ENCODE assay signal across 2 cellular contexts in the genomic region with DNA sequence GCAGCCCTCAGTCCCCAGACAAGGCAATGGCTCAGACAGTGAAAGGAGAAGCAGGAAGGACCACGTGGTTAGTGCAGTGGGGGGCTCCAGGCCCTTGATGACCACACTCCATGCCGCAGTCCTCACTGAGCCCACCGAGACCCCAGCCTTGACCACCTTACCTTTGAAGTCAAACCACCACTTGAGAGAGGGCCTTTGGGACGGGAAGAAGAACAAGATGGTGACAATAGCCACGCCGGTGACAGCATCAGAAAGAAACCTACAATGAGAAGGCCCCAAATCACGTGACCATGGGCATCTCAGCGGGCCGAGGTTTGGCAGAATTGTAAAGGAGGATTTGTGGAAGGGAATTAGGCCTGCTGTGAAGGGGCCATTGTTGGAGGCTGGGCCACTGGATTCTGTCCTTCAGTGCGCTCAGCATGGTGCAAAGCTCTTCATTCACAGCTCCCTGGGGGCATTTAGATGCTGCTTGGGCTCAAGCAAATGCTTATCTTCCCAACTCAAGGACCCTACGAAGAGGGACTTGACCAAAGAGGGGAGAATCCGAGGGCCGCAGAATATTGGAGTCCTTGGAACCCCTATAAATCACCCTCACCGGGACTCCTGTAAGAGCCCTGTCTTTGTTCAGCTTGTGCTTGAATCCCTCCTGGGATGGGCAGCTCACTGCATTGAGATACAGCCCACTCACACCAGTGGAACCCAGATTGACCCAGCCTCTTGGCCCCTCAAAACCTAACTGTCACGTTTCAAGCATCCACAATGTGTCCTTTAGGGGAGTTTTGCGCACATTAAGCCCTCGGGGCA.
TF ChIP-seq lines count a peak whose summit lies in the region.

No MANE protein-coding gene starts in this region.

TF ChIP-seq in IMR-90, 13 proteins besides CTCF, POLR2A, EP300 and RAD21:
- TF ChIP-seq MAFK (IDR thresholded peaks at IDR 0.05; ENCODE audit: low read depth, low read length) = no peak
- TF ChIP-seq FOS (IDR thresholded peaks at IDR 0.05; ENCODE audit: low read depth, low read length) = no peak
- no peak for TF ChIP-seq CEBPB (IDR thresholded peaks at IDR 0.05; ENCODE audit: low read depth, low read length)
- TF ChIP-seq RFX5 (IDR thresholded peaks at IDR 0.05; ENCODE audit: low read depth, low read length) = no peak
- no peak for TF ChIP-seq MXI1 (IDR thresholded peaks at IDR 0.05; ENCODE audit: borderline replicate concordance, low read depth, low read length)
- TF ChIP-seq MAZ (IDR thresholded peaks at IDR 0.05; ENCODE audit: borderline replicate concordance, low read depth, low read length) = no peak
- TF ChIP-seq, protein P1, sequence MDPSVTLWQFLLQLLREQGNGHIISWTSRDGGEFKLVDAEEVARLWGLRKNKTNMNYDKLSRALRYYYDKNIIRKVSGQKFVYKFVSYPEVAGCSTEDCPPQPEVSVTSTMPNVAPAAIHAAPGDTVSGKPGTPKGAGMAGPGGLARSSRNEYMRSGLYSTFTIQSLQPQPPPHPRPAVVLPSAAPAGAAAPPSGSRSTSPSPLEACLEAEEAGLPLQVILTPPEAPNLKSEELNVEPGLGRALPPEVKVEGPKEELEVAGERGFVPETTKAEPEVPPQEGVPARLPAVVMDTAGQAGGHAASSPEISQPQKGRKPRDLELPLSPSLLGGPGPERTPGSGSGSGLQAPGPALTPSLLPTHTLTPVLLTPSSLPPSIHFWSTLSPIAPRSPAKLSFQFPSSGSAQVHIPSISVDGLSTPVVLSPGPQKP (IDR thresholded peaks at IDR 0.05; ENCODE audit: borderline replicate concordance, low read depth, low read length) = no peak
- TF ChIP-seq CHD1 (IDR thresholded peaks at IDR 0.05; ENCODE audit: low read depth, low read length) = no peak
- no peak for TF ChIP-seq NFE2L2 (IDR thresholded peaks at IDR 0.05; ENCODE audit: low read depth, low read length)
- no peak for TF ChIP-seq BHLHE40 (IDR thresholded peaks at IDR 0.05; ENCODE audit: low read depth, low read length)
- no peak for TF ChIP-seq SMC3 (IDR thresholded peaks at IDR 0.05; ENCODE audit: low read depth, low read length)
- TF ChIP-seq, protein P2, sequence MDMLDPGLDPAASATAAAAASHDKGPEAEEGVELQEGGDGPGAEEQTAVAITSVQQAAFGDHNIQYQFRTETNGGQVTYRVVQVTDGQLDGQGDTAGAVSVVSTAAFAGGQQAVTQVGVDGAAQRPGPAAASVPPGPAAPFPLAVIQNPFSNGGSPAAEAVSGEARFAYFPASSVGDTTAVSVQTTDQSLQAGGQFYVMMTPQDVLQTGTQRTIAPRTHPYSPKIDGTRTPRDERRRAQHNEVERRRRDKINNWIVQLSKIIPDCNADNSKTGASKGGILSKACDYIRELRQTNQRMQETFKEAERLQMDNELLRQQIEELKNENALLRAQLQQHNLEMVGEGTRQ (IDR thresholded peaks at IDR 0.05; ENCODE audit: low read depth, low read length) = no peak

TF ChIP-seq in GM12878, 131 proteins besides CTCF, POLR2A, EP300 and RAD21:
- no peak for TF ChIP-seq KLF5 (IDR thresholded peaks at IDR 0.05; ENCODE audit: partially characterized antibody)
- TF ChIP-seq ASH2L (IDR thresholded peaks at IDR 0.05; ENCODE audit: borderline replicate concordance, low read depth) = no peak
- TF ChIP-seq FOXK2 (IDR thresholded peaks at IDR 0.05) = no peak
- TF ChIP-seq RAD51 (IDR thresholded peaks at IDR 0.05) = peak; percentile 62; the same call in 1 of the 2 replicates
- TF ChIP-seq NFXL1 (IDR thresholded peaks at IDR 0.05; ENCODE audit: borderline replicate concordance) = no peak
- TF ChIP-seq ESRRA (IDR thresholded peaks at IDR 0.05; ENCODE audit: low read length) = no peak
- TF ChIP-seq, protein P3, sequence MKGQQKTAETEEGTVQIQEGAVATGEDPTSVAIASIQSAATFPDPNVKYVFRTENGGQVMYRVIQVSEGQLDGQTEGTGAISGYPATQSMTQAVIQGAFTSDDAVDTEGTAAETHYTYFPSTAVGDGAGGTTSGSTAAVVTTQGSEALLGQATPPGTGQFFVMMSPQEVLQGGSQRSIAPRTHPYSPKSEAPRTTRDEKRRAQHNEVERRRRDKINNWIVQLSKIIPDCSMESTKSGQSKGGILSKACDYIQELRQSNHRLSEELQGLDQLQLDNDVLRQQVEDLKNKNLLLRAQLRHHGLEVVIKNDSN (IDR thresholded peaks at IDR 0.05; ENCODE audit: borderline replicate concordance, extremely low read length, insufficient read depth, low read depth, low read length) = peak; percentile 26
- TF ChIP-seq BHLHE40 (IDR thresholded peaks at IDR 0.05; ENCODE audit: borderline replicate concordance in 1 of 2, low read depth in 2 of 2, low read length in 1 of 2) = peak in 1 of 2 experiments; percentile 24; a peak in 2 of 4 replicates
- TF ChIP-seq, protein P4, sequence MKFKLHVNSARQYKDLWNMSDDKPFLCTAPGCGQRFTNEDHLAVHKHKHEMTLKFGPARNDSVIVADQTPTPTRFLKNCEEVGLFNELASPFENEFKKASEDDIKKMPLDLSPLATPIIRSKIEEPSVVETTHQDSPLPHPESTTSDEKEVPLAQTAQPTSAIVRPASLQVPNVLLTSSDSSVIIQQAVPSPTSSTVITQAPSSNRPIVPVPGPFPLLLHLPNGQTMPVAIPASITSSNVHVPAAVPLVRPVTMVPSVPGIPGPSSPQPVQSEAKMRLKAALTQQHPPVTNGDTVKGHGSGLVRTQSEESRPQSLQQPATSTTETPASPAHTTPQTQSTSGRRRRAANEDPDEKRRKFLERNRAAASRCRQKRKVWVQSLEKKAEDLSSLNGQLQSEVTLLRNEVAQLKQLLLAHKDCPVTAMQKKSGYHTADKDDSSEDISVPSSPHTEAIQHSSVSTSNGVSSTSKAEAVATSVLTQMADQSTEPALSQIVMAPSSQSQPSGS (IDR thresholded peaks at IDR 0.05; ENCODE audit: low read length) = no peak
- TF ChIP-seq STAT3 (IDR thresholded peaks at IDR 0.05; ENCODE audit: low read depth, low read length) = no peak
- TF ChIP-seq MYC (IDR thresholded peaks at IDR 0.05; ENCODE audit: insufficient read depth, insufficient read length, insufficient replicate concordance, low read length, severe bottlenecking) = no peak
- TF ChIP-seq RBBP5 (conservative IDR thresholded peaks at IDR 0.05) = no peak
- TF ChIP-seq GATAD2B (conservative IDR thresholded peaks at IDR 0.05; ENCODE audit: low read depth) = no peak
- no peak for TF ChIP-seq BMI1 (IDR thresholded peaks at IDR 0.05; ENCODE audit: borderline replicate concordance)
- TF ChIP-seq, protein P5, sequence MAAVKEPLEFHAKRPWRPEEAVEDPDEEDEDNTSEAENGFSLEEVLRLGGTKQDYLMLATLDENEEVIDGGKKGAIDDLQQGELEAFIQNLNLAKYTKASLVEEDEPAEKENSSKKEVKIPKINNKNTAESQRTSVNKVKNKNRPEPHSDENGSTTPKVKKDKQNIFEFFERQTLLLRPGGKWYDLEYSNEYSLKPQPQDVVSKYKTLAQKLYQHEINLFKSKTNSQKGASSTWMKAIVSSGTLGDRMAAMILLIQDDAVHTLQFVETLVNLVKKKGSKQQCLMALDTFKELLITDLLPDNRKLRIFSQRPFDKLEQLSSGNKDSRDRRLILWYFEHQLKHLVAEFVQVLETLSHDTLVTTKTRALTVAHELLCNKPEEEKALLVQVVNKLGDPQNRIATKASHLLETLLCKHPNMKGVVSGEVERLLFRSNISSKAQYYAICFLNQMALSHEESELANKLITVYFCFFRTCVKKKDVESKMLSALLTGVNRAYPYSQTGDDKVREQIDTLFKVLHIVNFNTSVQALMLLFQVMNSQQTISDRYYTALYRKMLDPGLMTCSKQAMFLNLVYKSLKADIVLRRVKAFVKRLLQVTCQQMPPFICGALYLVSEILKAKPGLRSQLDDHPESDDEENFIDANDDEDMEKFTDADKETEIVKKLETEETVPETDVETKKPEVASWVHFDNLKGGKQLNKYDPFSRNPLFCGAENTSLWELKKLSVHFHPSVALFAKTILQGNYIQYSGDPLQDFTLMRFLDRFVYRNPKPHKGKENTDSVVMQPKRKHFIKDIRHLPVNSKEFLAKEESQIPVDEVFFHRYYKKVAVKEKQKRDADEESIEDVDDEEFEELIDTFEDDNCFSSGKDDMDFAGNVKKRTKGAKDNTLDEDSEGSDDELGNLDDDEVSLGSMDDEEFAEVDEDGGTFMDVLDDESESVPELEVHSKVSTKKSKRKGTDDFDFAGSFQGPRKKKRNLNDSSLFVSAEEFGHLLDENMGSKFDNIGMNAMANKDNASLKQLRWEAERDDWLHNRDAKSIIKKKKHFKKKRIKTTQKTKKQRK (IDR thresholded peaks at IDR 0.05; ENCODE audit: low read depth, low read length) = no peak
TF ChIP-seq in GM12878: peak in this region for 3.
